In the genomic region with DNA sequence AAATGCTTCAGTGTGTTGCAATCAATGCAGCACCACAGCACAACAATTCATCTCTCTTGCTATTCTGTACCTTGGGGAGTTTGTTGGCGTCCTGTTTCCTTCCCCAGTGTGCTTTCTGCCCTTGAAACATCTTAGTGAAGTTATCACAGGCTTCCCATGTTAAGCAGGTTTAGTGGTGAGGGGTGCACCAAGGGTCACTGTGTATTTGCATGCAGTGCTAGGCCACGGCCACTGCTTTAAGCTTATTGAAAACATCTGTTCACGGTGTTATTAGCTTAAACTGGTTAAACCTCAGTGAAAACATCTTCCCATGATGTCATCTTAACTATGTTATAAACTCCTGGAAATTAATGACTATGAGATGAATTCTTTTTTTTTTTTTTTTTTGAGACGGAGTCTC, we compare ENCODE assay signal across 16 cellular contexts.
DNase-seq lines count a peak whose midpoint lies in the region; ATAC-seq and TF ChIP-seq lines count a peak whose summit lies in the region.
"Had no signal": no experiment of that assay in that cellular context is flagged by ENCODE, and none has a peak within 500 bp of the region (broad histone marks: within the 10 kb centered on the region; RNA-seq: fewer than 3 reads in every experiment).

No MANE protein-coding gene starts in this region.

- no peak overlapping the region for H3K4ac ChIP-seq in IMR-90 (ENCODE audit: low read depth, low read length)

- H2BK20ac ChIP-seq in IMR-90 (ENCODE audit: low read depth, low read length): no peak overlapping the region

- H3K9me3 ChIP-seq in AG04450 (ENCODE audit: control insufficient read depth, insufficient read depth, low read length) (no peaks in the 10 kb centered on the region), IMR-90 (ENCODE audit: control insufficient read depth, insufficient read depth, low read length) (no peaks in the 10 kb centered on the region), WERI-Rb-1 (ENCODE audit: severe bottlenecking) (no peaks in the 10 kb centered on the region)
- H3K9me3 ChIP-seq: A549 had no signal

- peaks cover 4% of the 10 kb centered on the region for H3K9me3 Mint-ChIP-seq in mesothelial cell of epicardium
- H3K9me3 Mint-ChIP-seq: CD8-positive, alpha-beta T cell; H9 had no signal

- TF ChIP-seq CTCF in AG04450 (IDR thresholded peaks at IDR 0.05; ENCODE audit: low read depth, low read length) (no peak), IMR-90 (conservative IDR thresholded peaks at IDR 0.05; ENCODE audit: low read depth, low read length) (no peak), WERI-Rb-1 (IDR thresholded peaks at IDR 0.05; ENCODE audit: low read depth, low read length) (no peak), mesothelial cell of epicardium (IDR thresholded peaks at IDR 0.05; ENCODE audit: unreplicated experiment) (no peak)

- H3K56ac ChIP-seq in IMR-90 (ENCODE audit: extremely low read depth, insufficient read depth, low read length): no peak overlapping the region

- no peak overlapping the region for H2BK15ac ChIP-seq in IMR-90 (ENCODE audit: low read depth, low read length)

- TF ChIP-seq POLR2A in IMR-90 (IDR thresholded peaks at IDR 0.05; ENCODE audit: low read depth, low read length): no peak

- peaks cover 26% of the 10 kb centered on the region for H3K36me3 Mint-ChIP-seq in mesothelial cell of epicardium
- H3K36me3 Mint-ChIP-seq: CD14-positive monocyte; CD8-positive, alpha-beta T cell had no signal

- H3K18ac ChIP-seq in IMR-90 (ENCODE audit: low read depth, low read length): no peak overlapping the region

- intact Hi-C loops in IMR-90 (cut with micrococcal nuclease): no loop called here
- intact Hi-C loops in head of caudate nucleus (cut with DNase I): no loop called here

- H3K23ac ChIP-seq in IMR-90 (ENCODE audit: low read depth, low read length): no peak overlapping the region

- H2BK120ac ChIP-seq in IMR-90 (ENCODE audit: low read depth, low read length): no peak overlapping the region

- H2AK5ac ChIP-seq in IMR-90 (ENCODE audit: low read depth, low read length): no peak overlapping the region

- H3K27ac Mint-ChIP-seq in mesothelial cell of epicardium: peak overlapping the region; percentile 90
- H3K27ac Mint-ChIP-seq: CD14-positive monocyte; CD8-positive, alpha-beta T cell; H9 had no signal

- DNase-seq in AG04450 (ENCODE audit: low read depth, low spot score) (peak; percentile 23), IMR-90 (peak; percentile 37), WERI-Rb-1 (peak; percentile 75), mesothelial cell of epicardium (ENCODE audit: low spot score in 2 of 2, unreplicated experiment in 2 of 2) (no peak), NCI-H2081 (lab: John Stamatoyannopoulos, UW) (no peak), HCEC 1CT (no peak), head of caudate nucleus (no peak)
- DNase-seq: CD8-positive, alpha-beta T cell; COR-L47; DMS153; DMS79 treated with DMSO at 0.1 percent for 48 hours; EL; GOT3; H9 had no signal

- no peak overlapping the region for H4K91ac ChIP-seq in IMR-90 (ENCODE audit: insufficient read depth, low read depth, low read length)

- no peaks in the 10 kb centered on the region for H4K20me1 ChIP-seq in IMR-90 (ENCODE audit: insufficient read depth, low read length)

- no peak overlapping the region for H2BK5ac ChIP-seq in IMR-90 (ENCODE audit: low read depth, low read length, poor library complexity, severe bottlenecking)

- H2AFZ ChIP-seq in IMR-90 (replicated peaks; ENCODE audit: low read length, poor library complexity): no peak overlapping the region

- H4K5ac ChIP-seq in IMR-90 (ENCODE audit: low read depth, low read length): no peak overlapping the region

- H3K14ac ChIP-seq in IMR-90 (replicated peaks; ENCODE audit: low read depth, low read length): no peak overlapping the region

- ATAC-seq in IMR-90 (ENCODE audit: low read depth): no peak
- ATAC-seq: A549; CD8-positive, alpha-beta T cell had no signal

- H3K79me1 ChIP-seq in IMR-90 (ENCODE audit: low read depth in 1 of 2, low read length in 2 of 2): no peaks in the 10 kb centered on the region

- H3K9ac ChIP-seq in IMR-90 (ENCODE audit: low read depth, low read length): no peak overlapping the region

- in situ Hi-C loops in IMR-90 (cut with MboI; ENCODE audit: low sequenced_read_pairs): no loop called here

- H3K4me2 ChIP-seq in IMR-90 (ENCODE audit: low read depth, low read length): no peak overlapping the region
- H3K4me2 ChIP-seq: A549 had no signal

- H3K9me1 ChIP-seq in IMR-90 (ENCODE audit: insufficient read depth, low read length): no peaks in the 10 kb centered on the region

- WGBS in IMR-90 (ENCODE audit: extremely low coverage in 2 of 2, insufficient read length in 1 of 2), 2 experiments: no CpG with 5 or more reads among the region's 4 CpGs

- no TSS peak for BruUV-seq in IMR-90 (replicated peaks; lab: Mats Ljungman, UMichigan)

- no peak overlapping the region for H3K4me3 ChIP-seq in AG04450 (ENCODE audit: low read depth, low read length)
- no peak overlapping the region for H3K4me3 ChIP-seq in IMR-90 (ENCODE audit: insufficient read depth, low read depth, low read length)
- H3K4me3 ChIP-seq in WERI-Rb-1 (ENCODE audit: low read depth, low read length): no peak overlapping the region
- H3K4me3 ChIP-seq: A549 had no signal

- dilution Hi-C loops in IMR-90 (cut with HindIII; ENCODE audit: low sequenced_read_pairs, unreplicated experiment): no loop called here

- H3K27me3 ChIP-seq in AG04450 (ENCODE audit: control insufficient read depth, insufficient read depth, low read length) (no peaks in the 10 kb centered on the region), IMR-90 (ENCODE audit: control insufficient read depth, insufficient read depth, low read length) (no peaks in the 10 kb centered on the region), WERI-Rb-1 (ENCODE audit: insufficient read depth, low read depth, severe bottlenecking) (no peaks in the 10 kb centered on the region)

- H3K36me3 ChIP-seq in IMR-90 (ENCODE audit: control insufficient read depth, insufficient read depth, low read length) (no peaks in the 10 kb centered on the region), WERI-Rb-1 (no peaks in the 10 kb centered on the region)

- no peaks in the 10 kb centered on the region for H3K4me1 ChIP-seq in IMR-90 (ENCODE audit: control insufficient read depth, insufficient read depth, low read length)
- H3K4me1 ChIP-seq: A549 had no signal

- H3K27ac ChIP-seq in AG04450 (ENCODE audit: low read depth, low read length) (no peak overlapping the region), IMR-90 (ENCODE audit: insufficient read depth, low read length) (no peak overlapping the region), WERI-Rb-1 (no peak overlapping the region)
- H3K27ac ChIP-seq: A549 had no signal

- H3K27me3 Mint-ChIP-seq in mesothelial cell of epicardium (ENCODE audit: low read depth): no peaks in the 10 kb centered on the region

- H4K8ac ChIP-seq in IMR-90 (ENCODE audit: low read depth in 2 of 2, low read length in 2 of 2): no peak overlapping the region

- CTCF ChIA-PET in AG04450 (lab: Charles Lee) (interaction anchor here (0.7 kb wide), 1 partner anchor 52 kb away, joined by 9 read pairs; no protein-coding TSS in a partner anchor), IMR-90 (lab: Yijun Ruan, JAX) (interaction anchor here (0.6 kb wide), 1 partner anchor 20 kb away, joined by 3 read pairs; no protein-coding TSS in a partner anchor)

- H2AK9ac ChIP-seq in IMR-90 (replicated peaks; ENCODE audit: low read depth, low read length, poor library complexity): no peak overlapping the region

- no peak for TF ChIP-seq RAD21 in IMR-90 (IDR thresholded peaks at IDR 0.05; ENCODE audit: low read length)

- H3K4me3 Mint-ChIP-seq in mesothelial cell of epicardium: no peak overlapping the region
- H3K4me3 Mint-ChIP-seq: CD14-positive monocyte; CD8-positive, alpha-beta T cell; H9 had no signal

- POLR2A ChIA-PET in AG04450 (lab: Yijun Ruan, JAX): interaction anchor here (0.6 kb wide), 1 partner anchor 10 kb away, joined by 3 read pairs; no protein-coding TSS in a partner anchor
- POLR2A ChIA-PET in IMR-90 (lab: Charles Lee; ENCODE audit: unreplicated experiment): no interaction called here

- peaks cover 20% of the 10 kb centered on the region for H3K4me1 Mint-ChIP-seq in mesothelial cell of epicardium
- H3K4me1 Mint-ChIP-seq: CD14-positive monocyte, H9 had no signal

TF ChIP-seq in IMR-90, 13 proteins besides CTCF, POLR2A, EP300 and RAD21:
- TF ChIP-seq BHLHE40 (IDR thresholded peaks at IDR 0.05; ENCODE audit: low read depth, low read length): no peak
- no peak for TF ChIP-seq CHD1 (IDR thresholded peaks at IDR 0.05; ENCODE audit: low read depth, low read length)
- TF ChIP-seq, protein P1, sequence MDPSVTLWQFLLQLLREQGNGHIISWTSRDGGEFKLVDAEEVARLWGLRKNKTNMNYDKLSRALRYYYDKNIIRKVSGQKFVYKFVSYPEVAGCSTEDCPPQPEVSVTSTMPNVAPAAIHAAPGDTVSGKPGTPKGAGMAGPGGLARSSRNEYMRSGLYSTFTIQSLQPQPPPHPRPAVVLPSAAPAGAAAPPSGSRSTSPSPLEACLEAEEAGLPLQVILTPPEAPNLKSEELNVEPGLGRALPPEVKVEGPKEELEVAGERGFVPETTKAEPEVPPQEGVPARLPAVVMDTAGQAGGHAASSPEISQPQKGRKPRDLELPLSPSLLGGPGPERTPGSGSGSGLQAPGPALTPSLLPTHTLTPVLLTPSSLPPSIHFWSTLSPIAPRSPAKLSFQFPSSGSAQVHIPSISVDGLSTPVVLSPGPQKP (IDR thresholded peaks at IDR 0.05; ENCODE audit: borderline replicate concordance, low read depth, low read length): no peak
- no peak for TF ChIP-seq RFX5 (IDR thresholded peaks at IDR 0.05; ENCODE audit: low read depth, low read length)
- no peak for TF ChIP-seq CEBPB (IDR thresholded peaks at IDR 0.05; ENCODE audit: low read depth, low read length)
- no peak for TF ChIP-seq NFE2L2 (IDR thresholded peaks at IDR 0.05; ENCODE audit: low read depth, low read length)
- TF ChIP-seq FOS (IDR thresholded peaks at IDR 0.05; ENCODE audit: low read depth, low read length): no peak
- no peak for TF ChIP-seq MAFK (IDR thresholded peaks at IDR 0.05; ENCODE audit: low read depth, low read length)
- TF ChIP-seq, protein P2, sequence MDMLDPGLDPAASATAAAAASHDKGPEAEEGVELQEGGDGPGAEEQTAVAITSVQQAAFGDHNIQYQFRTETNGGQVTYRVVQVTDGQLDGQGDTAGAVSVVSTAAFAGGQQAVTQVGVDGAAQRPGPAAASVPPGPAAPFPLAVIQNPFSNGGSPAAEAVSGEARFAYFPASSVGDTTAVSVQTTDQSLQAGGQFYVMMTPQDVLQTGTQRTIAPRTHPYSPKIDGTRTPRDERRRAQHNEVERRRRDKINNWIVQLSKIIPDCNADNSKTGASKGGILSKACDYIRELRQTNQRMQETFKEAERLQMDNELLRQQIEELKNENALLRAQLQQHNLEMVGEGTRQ (IDR thresholded peaks at IDR 0.05; ENCODE audit: low read depth, low read length): no peak

Comparison
In these comparisons a context has a peak if more than half of its experiments do, and no peak if none do; other contexts are left out.
1. DNase-seq: peak in AG04450 (single experiment), IMR-90 (single experiment) and WERI-Rb-1 (single experiment); none in mesothelial cell of epicardium (0 of 2), NCI-H2081 (0 of 2), HCEC 1CT (single experiment) and head of caudate nucleus (0 of 42).